In the genomic region with DNA sequence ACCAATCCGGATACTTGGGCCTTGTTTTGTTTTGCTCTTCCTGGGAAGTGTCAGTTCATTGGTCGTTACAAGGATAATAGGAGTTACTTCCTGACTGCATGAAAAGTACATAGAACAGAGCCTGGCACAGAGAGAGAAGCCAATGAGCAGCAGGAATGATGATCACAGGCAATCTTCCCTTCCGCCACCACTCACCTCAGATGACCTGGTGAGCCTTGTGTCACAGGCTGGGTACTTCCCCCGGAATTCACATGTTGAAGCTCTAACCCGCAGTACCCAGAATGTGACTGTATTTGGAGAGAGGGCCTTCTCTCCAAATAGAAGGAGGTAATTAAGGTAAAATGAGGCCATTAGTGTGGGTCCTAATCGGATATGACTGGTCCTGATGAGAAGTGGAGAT, we compare ENCODE assay signal across 19 cellular contexts. TPM values are rescaled to one million over a fixed set of nuclear protein-coding genes. Genes with fewer than 3 reads are reported as not detected.
A peak's percentile ranks its signal among the peaks of the same experiment; 100 is the strongest.
DNase-seq lines count a peak whose midpoint lies in the region; ATAC-seq, FAIRE-seq and TF ChIP-seq lines count a peak whose summit lies in the region.
"Had no signal": no experiment of that assay in that cellular context is flagged by ENCODE, and none has a peak within 500 bp of the region (broad histone marks: within the 10 kb centered on the region; RNA-seq: fewer than 3 reads in every experiment).

No MANE protein-coding gene starts in this region.

- ATAC-seq in HG03280 (IDR thresholded peaks at IDR 0.05; ENCODE audit: unreplicated experiment) (peak; percentile 45), K562 (no peak)
- ATAC-seq: HepG2 had no signal

- DNase-seq in activated effector memory CD4-positive, alpha-beta T cell treated with anti-CD3 and anti-CD28 coated beads, Interleukin-2, amount 50 U/mL, for 16 hours: peak; percentile 45
- no peak for DNase-seq in activated effector memory CD4-positive, alpha-beta T cell treated with Interleukin-2 at 50 U/mL for 16 hours
- DNase-seq in K562 (ENCODE audit: extremely low read depth in 1 of 4, low spot score in 3 of 4) (no peak), posterior vena cava (ENCODE audit: low spot score) (no peak), germinal center (ENCODE audit: low spot score) (no peak), nephron progenitor cell (no peak)
- DNase-seq: Caco-2; CD8-positive, alpha-beta memory T cell; DND-41; GDM1; GM23248; H7 had no signal

- no peaks in the 10 kb centered on the region for H3K36me3 ChIP-seq in HEK293 (ENCODE audit: control insufficient read depth in 2 of 2, insufficient read depth in 1 of 2, low read length in 2 of 2)
- H3K36me3 ChIP-seq in K562 (ENCODE audit: control insufficient read depth, insufficient read depth, low read length): no peaks in the 10 kb centered on the region

- no peak overlapping the region for H3K4me3 Mint-ChIP-seq in nephron progenitor cell
- H3K4me3 Mint-ChIP-seq: CD14-positive monocyte; CD8-positive, alpha-beta memory T cell had no signal

- CTCF ChIA-PET in HEK293 (lab: Yijun Ruan, JAX): interaction anchor here (1.5 kb wide), 1 partner anchor 9 kb away, joined by 4 read pairs; no protein-coding TSS in a partner anchor
- CTCF ChIA-PET in K562 (lab: Yijun Ruan, JAX; ENCODE audit: low intra/inter-chr PET ratio): no interaction called here

- in situ Hi-C loops in K562 (cut with MboI): loop anchor here (25.0 kb wide), 2 partner anchors 1264 to 1439 kb away; no protein-coding TSS in a partner anchor

- no peak for FAIRE-seq in K562 (lab: Jason Lieb, UNC)
- FAIRE-seq: GM18507, HepG2, HTR-8/SVneo had no signal

- TF ChIP-seq RAD21 in K562 (CRISPR knock-in tag; conservative IDR thresholded peaks at IDR 0.05 in 1 of 2, IDR thresholded peaks at IDR 0.05 in 1 of 2): no peak

- H3K9me3 Mint-ChIP-seq in nephron progenitor cell: no peaks in the 10 kb centered on the region
- H3K9me3 Mint-ChIP-seq: CD14-positive monocyte; CD8-positive, alpha-beta memory T cell had no signal

- POLR2A ChIA-PET in HEK293 (lab: Yijun Ruan, JAX) (no interaction called here), K562 (lab: Yijun Ruan, JAX) (interaction anchor here (0.6 kb wide), 1 partner anchor 108 kb away, joined by 5 read pairs; no protein-coding TSS in a partner anchor)

- intact Hi-C loops in K562 (cut with micrococcal nuclease) (no loop called here), posterior vena cava (cut with DNase I) (loop anchor here in 1 of 2 donors (10.0 kb wide), 1 partner anchor 191 kb away; no protein-coding TSS in a partner anchor)

- TF ChIP-seq EP300 in K562 (IDR thresholded peaks at IDR 0.05; ENCODE audit: low read length): no peak

- peaks cover 17% of the 10 kb centered on the region for H3K27me3 Mint-ChIP-seq in nephron progenitor cell (ENCODE audit: low read depth, poor library complexity)

- no peaks in the 10 kb centered on the region for H3K9me3 ChIP-seq in HEK293 (ENCODE audit: control insufficient read depth, insufficient read depth, low read depth, low read length)
- H3K9me3 ChIP-seq in K562 (replicated peaks; ENCODE audit: control insufficient read depth, insufficient read depth, low read depth, low read length): no peaks in the 10 kb centered on the region
- H3K9me3 ChIP-seq: Caco-2 had no signal

- no peaks in the 10 kb centered on the region for H4K20me1 ChIP-seq in K562 (replicated peaks; ENCODE audit: control insufficient read depth, insufficient read depth, low read length)

- H3K4me1 Mint-ChIP-seq in nephron progenitor cell: peaks cover 49% of the 10 kb centered on the region

- H3K4me3 ChIP-seq in HEK293 (ENCODE audit: low read depth, low read length) (no peak overlapping the region), K562 (no peak overlapping the region)
- H3K4me3 ChIP-seq: GM23248 had no signal

- peaks cover 20 to 65% of the 10 kb centered on the region in 2 experiments for H3K27me3 ChIP-seq in K562 (ENCODE audit: control insufficient read depth in 2 of 2, insufficient read depth in 2 of 2, low read length in 2 of 2)

- BruUV-seq in K562 (replicated peaks; lab: Mats Ljungman, UMichigan): no TSS peak

- no peaks in the 10 kb centered on the region for H3K9me1 ChIP-seq in K562 (ENCODE audit: control insufficient read depth, insufficient read depth, low read length)

- TF ChIP-seq CTCF in HEK293 (tag by site-specific recombination; IDR thresholded peaks at IDR 0.05) (no peak), K562 (IDR thresholded peaks at IDR 0.05 in 2 of 3, conservative IDR thresholded peaks at IDR 0.05 in 1 of 3; ENCODE audit: insufficient read depth in 2 of 3, low read depth in 1 of 3, low read length in 3 of 3) (no peak), nephron progenitor cell (IDR thresholded peaks at IDR 0.05) (no peak)

- H3K36me3 Mint-ChIP-seq in nephron progenitor cell (ENCODE audit: low read depth): no peaks in the 10 kb centered on the region
- H3K36me3 Mint-ChIP-seq: CD14-positive monocyte had no signal

- no peaks in the 10 kb centered on the region for H3K79me2 ChIP-seq in K562 (ENCODE audit: control insufficient read depth, insufficient read depth, low read length)

- H2AFZ ChIP-seq in K562 (ENCODE audit: low read depth, low read length): no peak overlapping the region
- H2AFZ ChIP-seq: GM23248 had no signal

- H3K27ac ChIP-seq in HEK293 (ENCODE audit: extremely low read depth, low read depth, low read length) (no peak overlapping the region), K562 (ENCODE audit: extremely low read depth, low read depth, low read length) (no peak overlapping the region)
- H3K27ac ChIP-seq: 22Rv1, GM23248 had no signal

- no peak for TF ChIP-seq POLR2A in K562 (conservative IDR thresholded peaks at IDR 0.05)

- no peaks in the 10 kb centered on the region for H3K4me1 ChIP-seq in HEK293 (ENCODE audit: control insufficient read depth, insufficient read depth, low read length)
- no peaks in the 10 kb centered on the region; a peak in 2 of 5 replicates for H3K4me1 ChIP-seq in K562 (replicated peaks in 1 of 2; ENCODE audit: control insufficient read depth in 2 of 2, insufficient read depth in 2 of 2, low read length in 2 of 2)
- H3K4me1 ChIP-seq: Caco-2 had no signal

- 10% methylated on average over 6 of the region's 6 CpGs for WGBS in K562 (ENCODE audit: insufficient coverage, low coverage, missing lambda C conversion rate)

- no peak overlapping the region for H3K9ac ChIP-seq in K562 (ENCODE audit: insufficient read depth in 1 of 2, low read depth in 2 of 2, low read length in 2 of 2)
- H3K9ac ChIP-seq: GM23248 had no signal

- no peak overlapping the region for H3K27ac Mint-ChIP-seq in nephron progenitor cell
- H3K27ac Mint-ChIP-seq: CD14-positive monocyte; CD8-positive, alpha-beta memory T cell had no signal

- no peak overlapping the region for H3K4me2 ChIP-seq in K562 (ENCODE audit: insufficient read depth, low read length)

TF ChIP-seq in HEK293, 187 proteins besides CTCF, POLR2A, EP300 and RAD21:
- TF ChIP-seq TRIM28 (IDR thresholded peaks at IDR 0.05; ENCODE audit: borderline replicate concordance, low read length) (no peak), ZNF335 (tag by site-specific recombination; conservative IDR thresholded peaks at IDR 0.05) (peak; percentile 20; the same call in 1 of the 2 replicates)

TF ChIP-seq in K562, 482 proteins besides CTCF, POLR2A, EP300 and RAD21:
- TF ChIP-seq ZNF57 (CRISPR knock-in tag; IDR thresholded peaks at IDR 0.05): no peak
- no peak for TF ChIP-seq PURB (CRISPR knock-in tag; IDR thresholded peaks at IDR 0.05; ENCODE audit: low read depth)
- no peak for TF ChIP-seq NBN (IDR thresholded peaks at IDR 0.05; ENCODE audit: low read depth)
- TF ChIP-seq HNRNPUL1 (IDR thresholded peaks at IDR 0.05; ENCODE audit: low read length): no peak
- no peak for TF ChIP-seq RFX7 (CRISPR knock-in tag; IDR thresholded peaks at IDR 0.05)
- TF ChIP-seq ETV1 (tag; conservative IDR thresholded peaks at IDR 0.05; ENCODE audit: low read depth): peak; percentile 44; the same call in 1 of the 2 replicates

RNA-seq across cellular contexts. Expression of gene GPR137B, which starts 18.8 kb away (rescaled TPM):
- total RNA-seq in K562 (2011; cell fraction: chromatin; rRNA removed; ENCODE audit: low replicate concordance): 0.28 and 0.65 TPM in 2 replicates
- 0.17 and 0.79 TPM in 2 replicates for total RNA-seq in K562 (2011; cell fraction: nucleolus; rRNA removed)
- total RNA-seq in K562 (2011; cell fraction: nucleoplasm; rRNA removed): 0.22 and 2.1 TPM in 2 replicates
- total RNA-seq in K562 (2014; rRNA removed) (0.36 and 0.94 TPM in 2 replicates), K562 (2014; rRNA removed; fragmentation: Illumina TruSeq; extraction: Trizol) (0.70 and 0.76 TPM in 2 replicates), K562 (2015; rRNA removed; fragmentation: Illumina TruSeq; extraction: Trizol) (0.75 and 0.87 TPM in 2 replicates), K562 (2021) (0.49 and 0.62 TPM in 2 replicates), posterior vena cava (10 to 100 TPM; 13.7 to 15.7 TPM)
- polyA plus RNA-seq in K562 (2011; rRNA removed) (0.04 and 0.28 TPM in 2 replicates), K562 (2014; fragmentation: Illumina TruSeq; extraction: Trizol) (1.0 and 1.1 TPM in 2 replicates), K562 (2014; fragmentation: Nextera tagmentation; extraction: Ambion mirVana) (under 1 TPM; 0.14 to 0.35 TPM), K562 (2014; rRNA removed) (0.49 and 0.62 TPM in 2 replicates)
- 0.07 and 0.19 TPM in 2 replicates for polyA plus RNA-seq in K562 (2011; cell fraction: cytosol; rRNA removed)
- 0.30 and 0.60 TPM in 2 replicates for polyA plus RNA-seq in K562 (2011; cell fraction: nucleus; rRNA removed)
- 0.78 and 1.8 TPM in 2 replicates for polyA plus RNA-seq in K562 (2012)
- 0.27 TPM in 1 of 2 replicates, not detected in the other for polyA minus RNA-seq in K562 (2011; rRNA and poly(A)+ RNA removed)
- polyA minus RNA-seq in K562 (2011; cell fraction: cytosol; rRNA and poly(A)+ RNA removed): not detected in 2 replicates
- polyA minus RNA-seq in K562 (2011; cell fraction: nucleus; rRNA and poly(A)+ RNA removed): 0.13 TPM in 1 of 2 replicates, not detected in the other

RNA-seq across cellular contexts. Expression of gene NID1, which starts 58.7 kb away (rescaled TPM):
- not detected in 2 replicates for total RNA-seq in K562 (2011; cell fraction: chromatin; rRNA removed; ENCODE audit: low replicate concordance)
- total RNA-seq in K562 (2011; cell fraction: nucleolus; rRNA removed): not detected in 2 replicates
- total RNA-seq in K562 (2011; cell fraction: nucleoplasm; rRNA removed): not detected in 2 replicates
- not detected in 2 replicates for total RNA-seq in K562 (2014; rRNA removed)
- total RNA-seq in K562 (2014; rRNA removed; fragmentation: Illumina TruSeq; extraction: Trizol): not detected in 2 replicates
- total RNA-seq in K562 (2015; rRNA removed; fragmentation: Illumina TruSeq; extraction: Trizol): not detected in 2 replicates
- 0.22 and 0.27 TPM in 2 replicates for total RNA-seq in K562 (2021)
- polyA plus RNA-seq in K562 (2011; rRNA removed): not detected in 2 replicates
- 0.01 TPM in 1 of 2 replicates, not detected in the other for polyA plus RNA-seq in K562 (2011; cell fraction: cytosol; rRNA removed)
- not detected in 2 replicates for polyA plus RNA-seq in K562 (2011; cell fraction: nucleus; rRNA removed)
- not detected in 2 replicates for polyA plus RNA-seq in K562 (2012)
- not detected in 2 replicates for polyA plus RNA-seq in K562 (2014; fragmentation: Illumina TruSeq; extraction: Trizol)
- not detected for polyA plus RNA-seq in K562 (2014; fragmentation: Nextera tagmentation; extraction: Ambion mirVana)
- not detected in 2 replicates for polyA plus RNA-seq in K562 (2014; rRNA removed)
- polyA minus RNA-seq in K562 (2011; rRNA and poly(A)+ RNA removed): not detected in 2 replicates
- polyA minus RNA-seq in K562 (2011; cell fraction: cytosol; rRNA and poly(A)+ RNA removed): 0.46 TPM in 1 of 2 replicates, not detected in the other
- polyA minus RNA-seq in K562 (2011; cell fraction: nucleus; rRNA and poly(A)+ RNA removed): not detected in 2 replicates
- total RNA-seq in posterior vena cava: 100 to 1,000 TPM; 122 to 189 TPM
- polyA plus RNA-seq: CD8-positive, alpha-beta memory T cell had no signal

Comparison
In these comparisons a context has a peak if more than half of its experiments do, and no peak if none do; other contexts are left out.
1. RNA of gene GPR137B, which starts 18.8 kb away (total RNA-seq): 13.7 to 15.7 TPM in posterior vena cava; 0.17 to 2.1 TPM in K562; every median in the first group is over 4 times any median in the second.
2. RNA of gene NID1, which starts 58.7 kb away (total RNA-seq): 122 to 189 TPM in posterior vena cava; 0.22 to 0.27 TPM in K562; every median in the first group is over 10 times any median in the second.